26 cellular contexts compared by ENCODE assay signal in genomic region chr1:100767176-100767876, GRCh38. TPM values are rescaled to one million over a fixed set of nuclear protein-coding genes. Genes with fewer than 3 reads are reported as not detected.
A peak's percentile ranks its signal among the peaks of the same experiment; 100 is the strongest.
DNase-seq lines count a peak whose midpoint lies in the region; ATAC-seq and TF ChIP-seq lines count a peak whose summit lies in the region.
"Had no signal": no experiment of that assay in that cellular context is flagged by ENCODE, and none has a peak within 500 bp of the region (broad histone marks: within the 10 kb centered on the region; RNA-seq: fewer than 3 reads in every experiment).

No MANE protein-coding gene starts in this region.

- H3K4me3 ChIP-seq in breast epithelium: no peak overlapping the region
- no peak overlapping the region for H3K4me3 ChIP-seq in brain microvascular endothelial cell (ENCODE audit: low read depth, low read length)
- H3K4me3 ChIP-seq in right atrium auricular region: no peak overlapping the region
- H3K4me3 ChIP-seq: GM12878, K562, left lung, sigmoid colon, suprapubic skin, vagina had no signal

- TF ChIP-seq CTCF in MCF 10A (IDR thresholded peaks at IDR 0.05; ENCODE audit: unreplicated experiment): no peak
- TF ChIP-seq CTCF in breast epithelium (IDR thresholded peaks at IDR 0.05): no peak
- no peak for TF ChIP-seq CTCF in brain microvascular endothelial cell (IDR thresholded peaks at IDR 0.05; ENCODE audit: low read depth, low read length, missing control alignments)
- TF ChIP-seq CTCF in right atrium auricular region (IDR thresholded peaks at IDR 0.05): no peak

- POLR2A ChIA-PET in MCF 10A (lab: Yijun Ruan, JAX): no interaction called here

- in situ Hi-C loops in brain microvascular endothelial cell (cut with HindIII; ENCODE audit: low pct_ligation_motif_present, low sequenced_read_pairs): no loop called here

- no TSS peak for BruUV-seq in MCF 10A (replicated peaks; lab: Mats Ljungman, UMichigan)

- no peak for ATAC-seq in HG02588 (IDR thresholded peaks at IDR 0.05; ENCODE audit: unreplicated experiment)
- ATAC-seq: GM12878; K562; left lung; stimulated activated effector memory CD8-positive, alpha-beta T cell treated with anti-CD3 and anti-CD28 coated beads, Interleukin-12 subunit alpha, Interleukin-12 subunit beta, amount 100 ng/mL, for 72 hours had no signal

- H3K27me3 ChIP-seq in breast epithelium: no peaks in the 10 kb centered on the region
- H3K27me3 ChIP-seq in brain microvascular endothelial cell (replicated peaks): no peaks in the 10 kb centered on the region
- H3K27me3 ChIP-seq in right atrium auricular region: no peaks in the 10 kb centered on the region
- H3K27me3 ChIP-seq: left lung, sigmoid colon, suprapubic skin, vagina had no signal

- H3K36me3 Mint-ChIP-seq in MCF 10A (ENCODE audit: insufficient read depth, unreplicated experiment): no peaks in the 10 kb centered on the region
- H3K36me3 Mint-ChIP-seq: stimulated activated effector memory CD8-positive, alpha-beta T cell treated with anti-CD3 and anti-CD28 coated beads, Interleukin-12 subunit alpha, Interleukin-12 subunit beta, amount 100 ng/mL, for 72 hours had no signal

- H3K4me1 Mint-ChIP-seq in MCF 10A (ENCODE audit: insufficient read depth, unreplicated experiment): peaks cover 11% of the 10 kb centered on the region
- H3K4me1 Mint-ChIP-seq: stimulated activated effector memory CD8-positive, alpha-beta T cell treated with anti-CD3 and anti-CD28 coated beads, Interleukin-12 subunit alpha, Interleukin-12 subunit beta, amount 100 ng/mL, for 72 hours had no signal

- H3K27ac ChIP-seq in breast epithelium: no peak overlapping the region
- H3K27ac ChIP-seq in brain microvascular endothelial cell: no peak overlapping the region
- no peak overlapping the region for H3K27ac ChIP-seq in right atrium auricular region
- H3K27ac ChIP-seq: left lung, sigmoid colon, suprapubic skin, vagina had no signal

- H3K27me3 Mint-ChIP-seq in MCF 10A (ENCODE audit: insufficient read depth, unreplicated experiment): no peaks in the 10 kb centered on the region
- H3K27me3 Mint-ChIP-seq: dendritic cell treated with granulocyte-macrophage colony-stimulating factor and Interleukin-4, amounts not matched to agents 40 ng/mL and 50 ng/mL, for 4 days had no signal

- CTCF ChIA-PET in MCF 10A (lab: Yijun Ruan, JAX): no interaction called here

- TF ChIP-seq POLR2A in breast epithelium (IDR thresholded peaks at IDR 0.05): no peak

- DNase-seq in MCF 10A (ENCODE audit: unreplicated experiment) (peak; percentile 14), breast epithelium (ENCODE audit: low spot score in 2 of 2) (no peak), RPMI7951 (ENCODE audit: low read depth) (peak; percentile 55), fibroblast of gingiva (ENCODE audit: low read depth) (peak; percentile 34), NAMALWA (ENCODE audit: low spot score) (no peak), brain microvascular endothelial cell (no peak), right atrium auricular region (ENCODE audit: low spot score) (no peak)
- DNase-seq: activated CD8-positive, alpha-beta memory T cell treated with anti-CD3 and anti-CD28 coated beads, Interleukin-2, amount 50 U/mL, for 48 hours; activated effector memory CD4-positive, alpha-beta T cell treated with Interleukin-2 at 50 U/mL for 16 hours; C1 segment of cervical spinal cord; HFFc6; left lung; MV-4-11; NCI-H2029; NCI-H510A treated with DMSO at 0.1 percent for 48 hours; posterior cingulate gyrus; SIG-M5; sigmoid colon; T-helper 1 cell had no signal

- intact Hi-C loops in MCF 10A (cut with micrococcal nuclease): no loop called here
- intact Hi-C loops in breast epithelium (cut with DNase I; ENCODE audit: low total_unique reads): no loop called here

- H3K4me3 Mint-ChIP-seq in MCF 10A (ENCODE audit: unreplicated experiment): no peak overlapping the region
- H3K4me3 Mint-ChIP-seq: dendritic cell treated with granulocyte-macrophage colony-stimulating factor and Interleukin-4, amounts not matched to agents 40 ng/mL and 50 ng/mL, for 4 days; HFFc6; stimulated activated effector memory CD8-positive, alpha-beta T cell treated with anti-CD3 and anti-CD28 coated beads, Interleukin-12 subunit alpha, Interleukin-12 subunit beta, amount 100 ng/mL, for 72 hours had no signal

- no peaks in the 10 kb centered on the region for H3K36me3 ChIP-seq in breast epithelium
- H3K36me3 ChIP-seq in brain microvascular endothelial cell (replicated peaks): no peaks in the 10 kb centered on the region
- H3K36me3 ChIP-seq in right atrium auricular region: no peaks in the 10 kb centered on the region
- H3K36me3 ChIP-seq: left lung, sigmoid colon, suprapubic skin, vagina had no signal

- H3K9me3 Mint-ChIP-seq in MCF 10A (ENCODE audit: unreplicated experiment): no peaks in the 10 kb centered on the region
- H3K9me3 Mint-ChIP-seq: dendritic cell treated with granulocyte-macrophage colony-stimulating factor and Interleukin-4, amounts not matched to agents 40 ng/mL and 50 ng/mL, for 4 days; HFFc6; stimulated activated effector memory CD8-positive, alpha-beta T cell treated with anti-CD3 and anti-CD28 coated beads, Interleukin-12 subunit alpha, Interleukin-12 subunit beta, amount 100 ng/mL, for 72 hours had no signal

- H3K9me3 ChIP-seq in breast epithelium: no peaks in the 10 kb centered on the region
- no peaks in the 10 kb centered on the region for H3K9me3 ChIP-seq in right atrium auricular region
- H3K9me3 ChIP-seq: left lung, sigmoid colon, suprapubic skin, vagina had no signal

- H3K4me1 ChIP-seq in breast epithelium (no peaks in the 10 kb centered on the region), right atrium auricular region (no peaks in the 10 kb centered on the region)
- H3K4me1 ChIP-seq: left lung, sigmoid colon, suprapubic skin, vagina had no signal

- no peak overlapping the region for H3K27ac Mint-ChIP-seq in MCF 10A (ENCODE audit: low read depth, unreplicated experiment)
- H3K27ac Mint-ChIP-seq: dendritic cell treated with granulocyte-macrophage colony-stimulating factor and Interleukin-4, amounts not matched to agents 40 ng/mL and 50 ng/mL, for 4 days; HFFc6; stimulated activated effector memory CD8-positive, alpha-beta T cell treated with anti-CD3 and anti-CD28 coated beads, Interleukin-12 subunit alpha, Interleukin-12 subunit beta, amount 100 ng/mL, for 72 hours had no signal

RNA-seq across cellular contexts. Expression of gene VCAM1, which starts 47.8 kb away (rescaled TPM):
- not detected in 2 replicates for total RNA-seq in MCF 10A (2022)
- total RNA-seq in breast epithelium: 10 to 100 TPM in 2 of 3 donors, 1 to 10 TPM in 1; 8.5 to 12.3 (median 10.4) TPM
- 8.5 and 8.6 TPM in 2 replicates for total RNA-seq in RPMI7951 (2014; rRNA removed; shearing (Covaris generic))
- total RNA-seq in right atrium auricular region: 1 to 10 TPM; 6.4 to 7.0 TPM
- total RNA-seq: HFFc6 had no signal

Comparison
In these comparisons a context has a peak if more than half of its experiments do, and no peak if none do; other contexts are left out.
1. DNase-seq: peak in MCF 10A (single experiment), RPMI7951 (single experiment) and fibroblast of gingiva (single experiment); none in breast epithelium (0 of 2), NAMALWA (single experiment), brain microvascular endothelial cell (single experiment) and right atrium auricular region (single experiment).